ENCODE assay signal across 10 cellular contexts in the genomic region with DNA sequence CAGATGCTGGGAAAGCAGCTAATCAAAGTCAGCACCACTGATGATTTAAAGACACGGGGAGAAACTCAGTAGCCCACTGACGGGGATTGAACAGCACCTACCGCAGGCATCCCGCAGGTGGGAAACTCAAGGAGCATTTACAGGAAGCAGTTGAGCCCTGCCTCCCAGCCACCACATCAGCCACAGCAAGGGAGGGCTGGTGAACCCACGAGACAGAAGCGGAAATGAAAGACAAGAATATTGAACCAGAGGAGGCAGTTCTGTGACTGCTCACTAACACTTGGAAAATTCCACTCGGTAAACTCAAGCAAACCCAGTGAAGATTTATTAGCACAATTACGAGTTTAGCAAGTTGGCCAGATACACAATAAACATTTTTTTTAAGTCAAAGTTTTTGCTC. TPM values are rescaled to one million over a fixed set of nuclear protein-coding genes. Genes with fewer than 3 reads are reported as not detected.
DNase-seq lines count a peak whose midpoint lies in the region; ATAC-seq lines count a peak whose summit lies in the region.
"Had no signal": no experiment of that assay in that cellular context is flagged by ENCODE, and none has a peak within 500 bp of the region (broad histone marks: within the 10 kb centered on the region; RNA-seq: fewer than 3 reads in every experiment).

No MANE protein-coding gene starts in this region.

- intact Hi-C loops in activated CD4-positive, alpha-beta T cell treated with anti-CD3 and anti-CD28 coated beads for 36 hours (cut with DNase I, micrococcal nuclease), result no loop called here

- CTCF ChIA-PET in activated CD4-positive, alpha-beta T cell treated with anti-CD3 and anti-CD28 coated beads for 36 hours (lab: Charles Lee), result interaction anchor here (0.7 kb wide), 1 partner anchor 123 kb away, joined by 3 read pairs; no protein-coding TSS in a partner anchor

- POLR2A ChIA-PET in activated CD4-positive, alpha-beta T cell treated with anti-CD3 and anti-CD28 coated beads for 36 hours (lab: Charles Lee), result no interaction called here

- no peaks in the 10 kb centered on the region for H3K36me3 Mint-ChIP-seq in activated CD4-positive, alpha-beta T cell treated with anti-CD3 and anti-CD28 coated beads for 36 hours (ENCODE audit: low read depth)
- H3K36me3 Mint-ChIP-seq in effector memory CD8-positive, alpha-beta T cell (ENCODE audit: insufficient read depth), result peaks cover 3% of the 10 kb centered on the region

- no peaks in the 10 kb centered on the region for H3K9me3 Mint-ChIP-seq in activated CD4-positive, alpha-beta T cell treated with anti-CD3 and anti-CD28 coated beads for 36 hours (ENCODE audit: low read depth)
- no peaks in the 10 kb centered on the region for H3K9me3 Mint-ChIP-seq in effector memory CD8-positive, alpha-beta T cell

- H3K4me1 Mint-ChIP-seq in activated CD4-positive, alpha-beta T cell treated with anti-CD3 and anti-CD28 coated beads for 36 hours, result peaks cover 33% of the 10 kb centered on the region
- H3K4me1 Mint-ChIP-seq in effector memory CD8-positive, alpha-beta T cell (ENCODE audit: low read depth in 2 of 2), result peaks cover 17 to 19% of the 10 kb centered on the region in 2 donors

- peak; percentile 84 for ATAC-seq in activated CD4-positive, alpha-beta T cell treated with anti-CD3 and anti-CD28 coated beads for 36 hours
- ATAC-seq in effector memory CD8-positive, alpha-beta T cell (replicated peaks), result peak; percentile 88

- no peak overlapping the region for H3K4me3 Mint-ChIP-seq in activated CD4-positive, alpha-beta T cell treated with anti-CD3 and anti-CD28 coated beads for 36 hours
- peak overlapping the region; percentile 4 to 60 for H3K4me3 Mint-ChIP-seq in effector memory CD8-positive, alpha-beta T cell

- peak overlapping the region; percentile 70 for H3K27ac Mint-ChIP-seq in activated CD4-positive, alpha-beta T cell treated with anti-CD3 and anti-CD28 coated beads for 36 hours
- H3K27ac Mint-ChIP-seq in effector memory CD8-positive, alpha-beta T cell, result peak overlapping the region; percentile 12 to 19

- H3K27me3 Mint-ChIP-seq in activated CD4-positive, alpha-beta T cell treated with anti-CD3 and anti-CD28 coated beads for 36 hours, result no peaks in the 10 kb centered on the region
- H3K27me3 Mint-ChIP-seq in effector memory CD8-positive, alpha-beta T cell, result peaks cover 8 to 58% of the 10 kb centered on the region in 2 donors

- DNase-seq in KG1 (lab: John Stamatoyannopoulos, UW), result peak; percentile 1
- peak; percentile 73 for DNase-seq in activated CD4-positive, alpha-beta T cell treated with anti-CD3 and anti-CD28 coated beads for 36 hours
- peak; percentile 20 to 43 (median 27) for DNase-seq in effector memory CD8-positive, alpha-beta T cell
- DNase-seq in stimulated activated CD8-positive, alpha-beta memory T cell treated with anti-CD3 and anti-CD28 coated beads, Interleukin-2, amount 100 ng/mL, for 48 hours (ENCODE audit: low read depth in 2 of 2), result peak; percentile 28 to 34
- DNase-seq in retina, result no peak
- DNase-seq in NCI-H2227 treated with DMSO at 0.1 percent for 48 hours (lab: John Stamatoyannopoulos, UW), result no peak
- no peak for DNase-seq in NCI-H774 (lab: John Stamatoyannopoulos, UW)
- no peak for DNase-seq in NCI-H1048 (lab: John Stamatoyannopoulos, UW)
- DNase-seq: sigmoid colon had no signal

RNA-seq across cellular contexts. Expression of a gene that starts 10.6 kb away (rescaled TPM):
- not detected for total RNA-seq in activated CD4-positive, alpha-beta T cell treated with anti-CD3 and anti-CD28 coated beads for 36 hours
- total RNA-seq: HT1080 had no signal

RNA-seq across cellular contexts. Expression of a gene that starts 16.4 kb away (rescaled TPM):
- total RNA-seq in activated CD4-positive, alpha-beta T cell treated with anti-CD3 and anti-CD28 coated beads for 36 hours, result not detected
- total RNA-seq: HT1080, sigmoid colon had no signal

Comparison
In these comparisons a context has a peak if more than half of its experiments do, and no peak if none do; other contexts are left out.
1. DNase-seq: peak in KG1 (single experiment), activated CD4-positive, alpha-beta T cell treated with anti-CD3 and anti-CD28 coated beads for 36 hours (single experiment), effector memory CD8-positive, alpha-beta T cell (3 of 3) and stimulated activated CD8-positive, alpha-beta memory T cell treated with anti-CD3 and anti-CD28 coated beads, Interleukin-2, amount 100 ng/mL, for 48 hours (2 of 2); none in retina (single experiment), NCI-H2227 treated with DMSO at 0.1 percent for 48 hours (single experiment), NCI-H774 (single experiment) and NCI-H1048 (single experiment).